ENCODE assay signal across 29 cellular contexts in genomic region chr5:113186061-113186460, GRCh38.
"Had no signal": no experiment of that assay in that cellular context is flagged by ENCODE, and none has a peak within 500 bp of the region (broad histone marks: within the 10 kb centered on the region; RNA-seq: fewer than 3 reads in every experiment).

No MANE protein-coding gene starts in this region.

- H3K27ac Mint-ChIP-seq: activated CD8-positive, alpha-beta memory T cell treated with anti-CD3 and anti-CD28 coated beads, Interleukin-2, amount 10 ng/mL, durations not matched to agents 7 days and 5 days; activated naive CD4-positive, alpha-beta T cell treated with anti-CD3 and anti-CD28 coated beads, Interleukin-2, amount 50 U/mL, for 24 hours; activated T-cell treated with anti-CD3 and anti-CD28 coated beads, Interleukin-2, amount 50 U/mL, for 24 hours; activated T-helper 1 cell treated with anti-CD3 and anti-CD28 coated beads, Interleukin-12 subunit alpha, Interleukin-12 subunit beta, Interleukin-2, Interleukin-4 antibody, amounts not matched to agents 30 ng/mL and 10 ng/mL and 1 ng/mL, durations not matched to agents 14 hours and 24 hours and 36 hours had no signal

- H3K4me3 Mint-ChIP-seq: activated CD8-positive, alpha-beta memory T cell treated with anti-CD3 and anti-CD28 coated beads, Interleukin-2, amount 10 ng/mL, durations not matched to agents 7 days and 5 days; activated naive CD4-positive, alpha-beta T cell treated with anti-CD3 and anti-CD28 coated beads, Interleukin-2, amount 50 U/mL, for 24 hours; activated T-cell treated with anti-CD3 and anti-CD28 coated beads, Interleukin-2, amount 50 U/mL, for 24 hours; activated T-helper 1 cell treated with anti-CD3 and anti-CD28 coated beads, Interleukin-12 subunit alpha, Interleukin-12 subunit beta, Interleukin-2, Interleukin-4 antibody, amounts not matched to agents 30 ng/mL and 10 ng/mL and 1 ng/mL, durations not matched to agents 14 hours and 24 hours and 36 hours had no signal

- H3K27ac ChIP-seq: SJCRH30, VCaP had no signal

- H3K27me3 Mint-ChIP-seq: activated naive CD4-positive, alpha-beta T cell treated with anti-CD3 and anti-CD28 coated beads, Interleukin-2, amount 50 U/mL, for 24 hours; activated T-cell treated with anti-CD3 and anti-CD28 coated beads, Interleukin-2, amount 50 U/mL, for 24 hours had no signal

- H3K27me3 ChIP-seq: SJCRH30 had no signal

- H3K4me1 ChIP-seq: SJCRH30 had no signal

- H3K4me1 Mint-ChIP-seq: activated naive CD4-positive, alpha-beta T cell treated with anti-CD3 and anti-CD28 coated beads, Interleukin-2, amount 50 U/mL, for 24 hours had no signal

- H3K4me3 ChIP-seq: SJCRH30 had no signal

- H3K9me3 Mint-ChIP-seq: activated naive CD4-positive, alpha-beta T cell treated with anti-CD3 and anti-CD28 coated beads, Interleukin-2, amount 50 U/mL, for 24 hours; activated T-cell treated with anti-CD3 and anti-CD28 coated beads, Interleukin-2, amount 50 U/mL, for 24 hours; activated T-helper 1 cell treated with anti-CD3 and anti-CD28 coated beads, Interleukin-12 subunit alpha, Interleukin-12 subunit beta, Interleukin-2, Interleukin-4 antibody, amounts not matched to agents 30 ng/mL and 10 ng/mL and 1 ng/mL, durations not matched to agents 14 hours and 24 hours and 36 hours had no signal

- H3K36me3 ChIP-seq: SJCRH30 had no signal

- ATAC-seq: activated CD8-positive, alpha-beta memory T cell treated with anti-CD3 and anti-CD28 coated beads, Interleukin-2, amount 10 ng/mL, durations not matched to agents 7 days and 5 days; Panc1 had no signal

- H3K36me3 Mint-ChIP-seq: activated CD8-positive, alpha-beta memory T cell treated with anti-CD3 and anti-CD28 coated beads, Interleukin-2, amount 10 ng/mL, durations not matched to agents 7 days and 5 days; activated naive CD4-positive, alpha-beta T cell treated with anti-CD3 and anti-CD28 coated beads, Interleukin-2, amount 50 U/mL, for 24 hours had no signal

- H3K4me2 ChIP-seq: SK-N-SH had no signal

- H3K9me3 ChIP-seq: SJCRH30, SK-N-SH had no signal

- DNase-seq: activated CD4-positive, alpha-beta T cell treated with anti-CD3 and anti-CD28 coated beads for 48 hours; activated CD4-positive, alpha-beta T cell treated with anti-CD3 and anti-CD28 coated beads, Interleukin-2, amount 50 U/mL, for 4 hours; activated CD4-positive, CD25-positive, alpha-beta regulatory T cell treated with anti-CD3 and anti-CD28 coated beads, Interleukin-2, amount 50 U/mL, for 72 hours; activated CD8-positive, alpha-beta memory T cell treated with anti-CD3 and anti-CD28 coated beads, Interleukin-2, amount 10 ng/mL, durations not matched to agents 7 days and 5 days; activated effector memory CD4-positive, alpha-beta T cell treated with Interleukin-2 at 50 U/mL for 16 hours; activated naive CD4-positive, alpha-beta T cell; activated T-cell treated with anti-CD3 and anti-CD28 coated beads, Interleukin-2, amount 50 U/mL, for 24 hours; aorta; Kasumi-1; KBM-7; NCI-H1092; NCI-H1417; NCI-H1930; NCI-H2171; NCI-H2227 treated with DMSO at 0.1 percent for 48 hours; NCI-H446 treated with DMSO at 0.1 percent for 48 hours; NCI-H524 treated with DMSO at 0.1 percent for 48 hours; NCI-H774; NK-92 treated with Interleukin-12 subunit alpha and Interleukin-12 subunit beta, amount 100 ng/mL, for 24 hours; OCI-M1; Right ventricle myocardium superior; RPMI8226; SJCRH30; SK-N-SH; T-helper 1 cell had no signal

- H3K9ac ChIP-seq: SK-N-SH had no signal
